In the genomic region with DNA sequence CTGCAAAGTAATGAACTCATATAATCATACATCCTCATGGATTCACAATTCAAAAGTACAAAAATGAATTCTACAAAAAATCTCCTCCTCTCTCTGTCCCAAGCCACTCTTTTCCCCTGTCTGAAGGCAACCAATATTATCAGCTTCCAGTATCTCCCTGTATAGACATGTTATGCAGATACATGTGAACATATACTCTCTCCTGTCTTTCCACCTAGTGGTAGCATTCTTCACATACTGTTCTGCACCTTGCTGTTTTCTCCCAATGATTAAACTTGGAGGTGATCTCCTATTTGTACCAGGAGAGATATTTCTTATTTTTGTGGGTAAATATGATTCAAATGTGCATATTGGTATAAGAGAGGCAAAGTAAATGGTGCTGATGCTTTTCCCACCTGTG, we compare ENCODE assay signal across 18 cellular contexts.
DNase-seq lines count a peak whose midpoint lies in the region; ATAC-seq and TF ChIP-seq lines count a peak whose summit lies in the region.
"Had no signal": no experiment of that assay in that cellular context is flagged by ENCODE, and none has a peak within 500 bp of the region (broad histone marks: within the 10 kb centered on the region; RNA-seq: fewer than 3 reads in every experiment).

No MANE protein-coding gene starts in this region.

- peaks cover 0 to 10% (median 0%) of the 10 kb centered on the region in 5 donors for H3K27me3 Mint-ChIP-seq in naive thymus-derived CD8-positive, alpha-beta T cell
- H3K27me3 Mint-ChIP-seq: IgD-negative memory B cell had no signal

- no peaks in the 10 kb centered on the region for H3K36me3 Mint-ChIP-seq in naive thymus-derived CD8-positive, alpha-beta T cell
- H3K36me3 Mint-ChIP-seq: CD4-positive, CD25-positive, alpha-beta regulatory T cell; IgD-negative memory B cell had no signal

- H3K4me1 Mint-ChIP-seq in naive thymus-derived CD8-positive, alpha-beta T cell, result no peaks in the 10 kb centered on the region
- H3K4me1 Mint-ChIP-seq: CD4-positive, CD25-positive, alpha-beta regulatory T cell; IgD-negative memory B cell had no signal

- ATAC-seq in foreskin keratinocyte (peak; percentile 36), GM19324 (IDR thresholded peaks at IDR 0.05; ENCODE audit: low FRiP score, unreplicated experiment) (no peak)
- no peak for ATAC-seq in naive thymus-derived CD8-positive, alpha-beta T cell

- H3K4me3 Mint-ChIP-seq in naive thymus-derived CD8-positive, alpha-beta T cell, result no peak overlapping the region
- H3K4me3 Mint-ChIP-seq: CD4-positive, CD25-positive, alpha-beta regulatory T cell; HFFc6; IgD-negative memory B cell had no signal

- peaks cover 0 to 11% (median 0%) of the 10 kb centered on the region in 9 donors for H3K9me3 Mint-ChIP-seq in naive thymus-derived CD8-positive, alpha-beta T cell

- H3K27ac ChIP-seq in VCaP (no peak overlapping the region), foreskin keratinocyte (no peak overlapping the region)
- H3K27ac ChIP-seq: BLaER1 treated with 17β-estradiol and CSF1 and Interleukin-3, amounts not matched to agents 10 nM and 100 nM had no signal

- POLR2A ChIA-PET in naive thymus-derived CD8-positive, alpha-beta T cell (lab: Charles Lee), result no interaction called here

- H3K27me3 ChIP-seq in foreskin keratinocyte, result no peaks in the 10 kb centered on the region
- H3K27me3 ChIP-seq: BLaER1 treated with 17β-estradiol and CSF1 and Interleukin-3, amounts not matched to agents 10 nM and 100 nM had no signal

- TF ChIP-seq CTCF in VCaP (conservative IDR thresholded peaks at IDR 0.05) (peak; percentile 50), foreskin keratinocyte (conservative IDR thresholded peaks at IDR 0.05) (no peak)

- H3K27ac Mint-ChIP-seq in naive thymus-derived CD8-positive, alpha-beta T cell, result no peak overlapping the region
- H3K27ac Mint-ChIP-seq: CD4-positive, CD25-positive, alpha-beta regulatory T cell; HFFc6; IgD-negative memory B cell had no signal

- no peaks in the 10 kb centered on the region for H3K4me1 ChIP-seq in foreskin keratinocyte
- H3K4me1 ChIP-seq: BLaER1 treated with 17β-estradiol and CSF1 and Interleukin-3, amounts not matched to agents 10 nM and 100 nM had no signal

- DNase-seq in SIG-M5 treated with dmso at 0.1 percent for 504 hours (lab: John Stamatoyannopoulos, UW; ENCODE audit: unreplicated experiment), result peak; percentile 0
- no peak for DNase-seq in SIG-M5 (lab: John Stamatoyannopoulos, UW)
- DNase-seq in HT-29 (ENCODE audit: low spot score), result peak; percentile 7
- peak in 1 of 2 donors; percentile 20 for DNase-seq in foreskin keratinocyte
- no peak for DNase-seq in naive thymus-derived CD8-positive, alpha-beta T cell
- DNase-seq in activated CD4-positive, alpha-beta T cell treated with anti-CD3 and anti-CD28 coated beads for 48 hours, result no peak
- DNase-seq: 8988T; ACHN; CD4-positive, CD25-positive, alpha-beta regulatory T cell; DND-41; GDM1; H7; HFFc6; KG1 had no signal

Comparison
In these comparisons a context has a peak if more than half of its experiments do, and no peak if none do; other contexts are left out.
1. DNase-seq: peak in SIG-M5 treated with dmso at 0.1 percent for 504 hours (single experiment) and HT-29 (single experiment); none in SIG-M5 (single experiment), naive thymus-derived CD8-positive, alpha-beta T cell (0 of 10) and activated CD4-positive, alpha-beta T cell treated with anti-CD3 and anti-CD28 coated beads for 48 hours (single experiment).